Comparison of ENCODE assay signal across 34 cellular contexts in the genomic region with DNA sequence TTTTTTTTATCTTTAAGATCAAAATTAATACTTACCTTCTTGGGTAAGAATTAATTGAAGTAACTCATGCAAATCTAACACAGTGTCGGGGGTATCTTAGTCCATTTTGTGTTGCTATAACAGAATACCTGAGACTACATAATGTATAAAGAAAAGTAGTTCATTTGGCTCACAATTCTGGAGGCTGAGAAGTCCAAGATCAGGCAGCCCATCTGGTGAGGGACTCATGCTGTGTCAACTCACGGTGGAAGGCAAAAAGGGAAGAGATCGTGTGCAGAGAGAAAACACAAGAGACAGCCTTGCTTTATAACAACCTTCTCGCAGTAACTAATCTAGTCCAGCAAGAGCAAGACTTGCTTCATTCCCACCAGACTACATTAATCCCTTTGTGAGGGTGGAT.
"Had no signal": no experiment of that assay in that cellular context is flagged by ENCODE, and none has a peak within 500 bp of the region (broad histone marks: within the 10 kb centered on the region; RNA-seq: fewer than 3 reads in every experiment).

No MANE protein-coding gene starts in this region.

- H3K9me3 ChIP-seq: MG63, SJCRH30 had no signal

- H3K4me2 ChIP-seq: KMS-11, PC-9 had no signal

- ATAC-seq: Panc1, Right ventricle myocardium inferior, SK-N-SH treated with all-trans-retinoic acid at 6 μM for 48 hours had no signal

- H3K4me3 ChIP-seq: MG63, PC-9, SJCRH30, SK-N-MC had no signal

- H3K27ac ChIP-seq: KMS-11, PC-9, RWPE1, SJCRH30, SK-N-MC had no signal

- H3K27me3 ChIP-seq: MG63, SJCRH30 had no signal

- H3K4me1 ChIP-seq: SJCRH30 had no signal

- DNase-seq: Kasumi-1, KBM-7, MG63, NCI-H1048, NCI-H1092 treated with DMSO at 0.1 percent for 48 hours, NCI-H1105 treated with DMSO at 0.1 percent for 48 hours, NCI-H1417, NCI-H1436, NCI-H146, NCI-H1694, NCI-H187, NCI-H1930, NCI-H2029 treated with DMSO at 0.1 percent for 48 hours, NCI-H2081 treated with DMSO at 0.1 percent for 48 hours, NCI-H2107, NCI-H2171, NCI-H226, NCI-H446 treated with DMSO at 0.1 percent for 48 hours, NCI-H510A, NCI-H524, NCI-H526, NCI-H69, NCI-H748 treated with DMSO at 0.1 percent for 48 hours, NCI-H82, PC-9, SHP77, SIG-M5, SJCRH30 had no signal

- H2AFZ ChIP-seq: PC-9 had no signal

- H3K9ac ChIP-seq: KMS-11 had no signal
